19 cellular contexts compared by ENCODE assay signal in genomic region chr7:81514546-81514945, GRCh38.
DNase-seq lines count a peak whose midpoint lies in the region; ATAC-seq, FAIRE-seq and TF ChIP-seq lines count a peak whose summit lies in the region.
"Had no signal": no experiment of that assay in that cellular context is flagged by ENCODE, and none has a peak within 500 bp of the region (broad histone marks: within the 10 kb centered on the region; RNA-seq: fewer than 3 reads in every experiment).

No MANE protein-coding gene starts in this region.

- H3K18ac ChIP-seq in trophoblast cell (ENCODE audit: low read length), result no peak overlapping the region

- H3K14ac ChIP-seq in trophoblast cell (ENCODE audit: low read length), result no peak overlapping the region

- no peaks in the 10 kb centered on the region for H3K79me1 ChIP-seq in trophoblast cell (ENCODE audit: low read length)

- no peaks in the 10 kb centered on the region for H4K20me1 ChIP-seq in PC-3 (ENCODE audit: low read length)
- no peaks in the 10 kb centered on the region for H4K20me1 ChIP-seq in endothelial cell of umbilical vein (replicated peaks; ENCODE audit: control insufficient read depth, extremely low read depth, insufficient read depth, low read length)
- no peaks in the 10 kb centered on the region for H4K20me1 ChIP-seq in GM23338 (replicated peaks; ENCODE audit: insufficient read depth)
- H4K20me1 ChIP-seq: BLaER1 treated with 17β-estradiol and CSF1 and Interleukin-3, amounts not matched to agents 10 nM and 100 nM had no signal

- DNase-seq in EH (ENCODE audit: low read depth), result peak; percentile 77
- peak; percentile 19 for DNase-seq in PC-3
- no peak for DNase-seq in endothelial cell of umbilical vein (ENCODE audit: low read depth, low spot score)
- DNase-seq in trophoblast cell, result peak; percentile 5 to 20
- DNase-seq in CD4-positive, alpha-beta memory T cell, result no peak
- no peak for DNase-seq in NCI-H128 (lab: John Stamatoyannopoulos, UW; ENCODE audit: unreplicated experiment)
- no peak for DNase-seq in GM23338 (ENCODE audit: low spot score)
- no peak for DNase-seq in RPMI8226
- DNase-seq: 8988T; Caco-2; CD4-positive, CD25-positive, alpha-beta regulatory T cell; GDM1; GOT3; H7 had no signal

- H3K36me3 Mint-ChIP-seq in CD4-positive, alpha-beta memory T cell, result no peaks in the 10 kb centered on the region
- no peaks in the 10 kb centered on the region for H3K36me3 Mint-ChIP-seq in GM23338 (ENCODE audit: low read depth)
- H3K36me3 Mint-ChIP-seq: CD4-positive, CD25-positive, alpha-beta regulatory T cell had no signal

- H3K4me3 ChIP-seq in PC-3 (ENCODE audit: low read length) (no peak overlapping the region), endothelial cell of umbilical vein (replicated peaks in 1 of 3; ENCODE audit: insufficient read depth in 1 of 3, low read depth in 1 of 3, low read length in 3 of 3) (no peak overlapping the region), trophoblast cell (ENCODE audit: low read depth, low read length) (no peak overlapping the region), GM23338 (no peak overlapping the region)
- no peak overlapping the region for H3K4me3 ChIP-seq in CD4-positive, alpha-beta memory T cell (ENCODE audit: low read length in 2 of 2)
- H3K4me3 ChIP-seq: BLaER1 treated with 17β-estradiol and CSF1 and Interleukin-3, amounts not matched to agents 10 nM and 100 nM had no signal

- H3K9me2 ChIP-seq in PC-3 (replicated peaks; ENCODE audit: low read length) (no peaks in the 10 kb centered on the region), GM23338 (ENCODE audit: insufficient read depth) (no peaks in the 10 kb centered on the region)

- peaks cover 2 to 19% (median 6%) of the 10 kb centered on the region in 8 donors for H3K9me3 Mint-ChIP-seq in CD4-positive, alpha-beta memory T cell
- H3K9me3 Mint-ChIP-seq in GM23338, result no peaks in the 10 kb centered on the region; the same call in 2 of the 3 replicates

- H3K36me3 ChIP-seq in PC-3 (ENCODE audit: low read depth, low read length), result no peaks in the 10 kb centered on the region
- H3K36me3 ChIP-seq in endothelial cell of umbilical vein (ENCODE audit: control insufficient read depth in 2 of 2, extremely low read depth in 1 of 2, insufficient read depth in 2 of 2, low read length in 2 of 2), result no peaks in the 10 kb centered on the region
- H3K36me3 ChIP-seq in trophoblast cell (ENCODE audit: control insufficient read depth in 1 of 2, insufficient read depth in 2 of 2, low read length in 2 of 2), result no peaks in the 10 kb centered on the region
- H3K36me3 ChIP-seq in CD4-positive, alpha-beta memory T cell (ENCODE audit: insufficient read depth, low read length), result no peaks in the 10 kb centered on the region
- no peaks in the 10 kb centered on the region for H3K36me3 ChIP-seq in GM23338 (ENCODE audit: insufficient read depth)
- H3K36me3 ChIP-seq: BLaER1 treated with 17β-estradiol and CSF1 and Interleukin-3, amounts not matched to agents 10 nM and 100 nM had no signal

- intact Hi-C loops in PC-3 (cut with micrococcal nuclease), result no loop called here
- intact Hi-C loops in endothelial cell of umbilical vein (cut with micrococcal nuclease), result loop anchor here (10.0 kb wide), 1 partner anchor 110 kb away; no protein-coding TSS in a partner anchor
- intact Hi-C loops in CD4-positive, alpha-beta memory T cell (cut with micrococcal nuclease), result no loop called here

- no peaks in the 10 kb centered on the region for H3K4me1 Mint-ChIP-seq in CD4-positive, alpha-beta memory T cell
- H3K4me1 Mint-ChIP-seq in GM23338, result peaks cover 3% of the 10 kb centered on the region; the same call in 1 of the 3 replicates
- H3K4me1 Mint-ChIP-seq: CD4-positive, CD25-positive, alpha-beta regulatory T cell had no signal

- H3K9ac ChIP-seq in PC-3 (ENCODE audit: low read length) (peak overlapping the region; percentile 14; the same call in 1 of the 2 replicates), endothelial cell of umbilical vein (replicated peaks; ENCODE audit: extremely low read depth, insufficient read depth, low read length) (no peak overlapping the region), trophoblast cell (ENCODE audit: low read length) (no peak overlapping the region)
- H3K9ac ChIP-seq: BLaER1 treated with 17β-estradiol and CSF1 and Interleukin-3, amounts not matched to agents 10 nM and 100 nM had no signal

- CTCF ChIA-PET in PC-3 (lab: Charles Lee), result no interaction called here
- CTCF ChIA-PET in endothelial cell of umbilical vein (lab: Charles Lee), result interaction anchor here (1.6 kb wide), 1 partner anchor 13 kb away, joined by 4 read pairs; no protein-coding TSS in a partner anchor
- CTCF ChIA-PET in CD4-positive, alpha-beta memory T cell (lab: Charles Lee; ENCODE audit: partially characterized antibody), result no interaction called here

- no peaks in the 10 kb centered on the region for H3F3A ChIP-seq in PC-3 (ENCODE audit: low read length, unreplicated experiment)
- H3F3A ChIP-seq in GM23338 (replicated peaks; ENCODE audit: low read depth), result no peaks in the 10 kb centered on the region

- BruUV-seq in PC-3 (replicated peaks; lab: Mats Ljungman, UMichigan) (no TSS peak), endothelial cell of umbilical vein (replicated peaks; lab: Mats Ljungman, UMichigan) (no TSS peak)

- no peak overlapping the region for H4K8ac ChIP-seq in trophoblast cell (ENCODE audit: low read depth, low read length)

- TF ChIP-seq POLR2A in endothelial cell of umbilical vein (IDR thresholded peaks at IDR 0.05; ENCODE audit: low read depth, low read length), result no peak

- H3K23ac ChIP-seq in trophoblast cell (ENCODE audit: low read length), result no peak overlapping the region

- H3K4me2 ChIP-seq in PC-3 (ENCODE audit: low read length), result no peak overlapping the region
- H3K4me2 ChIP-seq in endothelial cell of umbilical vein (ENCODE audit: insufficient read depth, low read length), result no peak overlapping the region
- H3K4me2 ChIP-seq in trophoblast cell (ENCODE audit: low read length), result no peak overlapping the region
- no peak overlapping the region for H3K4me2 ChIP-seq in GM23338
- H3K4me2 ChIP-seq: BLaER1 treated with 17β-estradiol and CSF1 and Interleukin-3, amounts not matched to agents 10 nM and 100 nM had no signal

- peak; percentile 18 for FAIRE-seq in endothelial cell of umbilical vein (lab: Jason Lieb, UNC)
- FAIRE-seq: D721Med, GM12892, GM18507 had no signal

- H3K4ac ChIP-seq in trophoblast cell (ENCODE audit: low read depth, low read length), result no peak overlapping the region

- no peak overlapping the region for H4K91ac ChIP-seq in trophoblast cell (ENCODE audit: low read depth, low read length)

- H4K12ac ChIP-seq in trophoblast cell (ENCODE audit: low read depth, low read length), result no peak overlapping the region

- WGBS in trophoblast cell (ENCODE audit: extremely low coverage, insufficient coverage, insufficient read length), result no CpG with 5 or more reads among the region's 3 CpGs

- H2AFZ ChIP-seq in PC-3 (ENCODE audit: low read length) (no peak overlapping the region), endothelial cell of umbilical vein (ENCODE audit: low read depth, low read length) (no peak overlapping the region), trophoblast cell (ENCODE audit: insufficient read depth, low read length, poor library complexity) (no peak overlapping the region), GM23338 (no peak overlapping the region)

- H3K4me1 ChIP-seq in PC-3 (ENCODE audit: insufficient read depth, low read length) (peaks cover 28% of the 10 kb centered on the region), endothelial cell of umbilical vein (ENCODE audit: control insufficient read depth, extremely low read depth, insufficient read depth, low read length) (peaks cover 12% of the 10 kb centered on the region), trophoblast cell (ENCODE audit: control insufficient read depth in 1 of 2, insufficient read depth in 2 of 2, low read length in 2 of 2) (no peaks in the 10 kb centered on the region), GM23338 (ENCODE audit: insufficient read depth) (no peaks in the 10 kb centered on the region)
- no peaks in the 10 kb centered on the region for H3K4me1 ChIP-seq in CD4-positive, alpha-beta memory T cell (ENCODE audit: insufficient read depth, low read length)
- H3K4me1 ChIP-seq: BLaER1 treated with 17β-estradiol and CSF1 and Interleukin-3, amounts not matched to agents 10 nM and 100 nM; Caco-2 had no signal

- TF ChIP-seq CTCF in PC-3 (conservative IDR thresholded peaks at IDR 0.05; ENCODE audit: low read depth, low read length) (no peak), endothelial cell of umbilical vein (IDR thresholded peaks at IDR 0.05; ENCODE audit: extremely low read depth in 1 of 2, insufficient read depth in 1 of 2, low read depth in 1 of 2, low read length in 2 of 2) (no peak), GM23338 (conservative IDR thresholded peaks at IDR 0.05; ENCODE audit: low read depth in 2 of 2) (no peak)

- H2BK12ac ChIP-seq in trophoblast cell (ENCODE audit: low read length), result no peak overlapping the region

- H2AK5ac ChIP-seq in trophoblast cell (ENCODE audit: low read length), result no peak overlapping the region

- dilution Hi-C loops in endothelial cell of umbilical vein (cut with MboI; ENCODE audit: extremely low pct_ligation_motif_present, low sequenced_read_pairs), result loop anchor here (25.0 kb wide), 1 partner anchor 248 kb away; the partner anchor contains the start of gene HGF

- no peak overlapping the region for H3K27ac Mint-ChIP-seq in CD4-positive, alpha-beta memory T cell
- H3K27ac Mint-ChIP-seq in GM23338, result no peak overlapping the region
- H3K27ac Mint-ChIP-seq: CD4-positive, CD25-positive, alpha-beta regulatory T cell had no signal

- H3K27ac ChIP-seq in PC-3 (ENCODE audit: low read length) (peak overlapping the region; percentile 50), endothelial cell of umbilical vein (ENCODE audit: insufficient read depth, low read depth, low read length) (no peak overlapping the region), trophoblast cell (ENCODE audit: low read depth, low read length) (no peak overlapping the region), GM23338 (ENCODE audit: low read depth) (no peak overlapping the region)
- H3K27ac ChIP-seq in CD4-positive, alpha-beta memory T cell (ENCODE audit: low read depth, low read length), result no peak overlapping the region
- H3K27ac ChIP-seq: BLaER1 treated with 17β-estradiol and CSF1 and Interleukin-3, amounts not matched to agents 10 nM and 100 nM had no signal

- H3K9me3 ChIP-seq in PC-3 (ENCODE audit: low read length), result no peaks in the 10 kb centered on the region
- no peaks in the 10 kb centered on the region for H3K9me3 ChIP-seq in endothelial cell of umbilical vein (replicated peaks; ENCODE audit: control insufficient read depth, insufficient read depth, low read length)
- no peaks in the 10 kb centered on the region for H3K9me3 ChIP-seq in trophoblast cell (ENCODE audit: insufficient read depth, low read depth, low read length)
- H3K9me3 ChIP-seq in CD4-positive, alpha-beta memory T cell (ENCODE audit: control insufficient read depth in 1 of 2, low read length in 2 of 2), result no peaks in the 10 kb centered on the region
- H3K9me3 ChIP-seq: BLaER1 treated with 17β-estradiol and CSF1 and Interleukin-3, amounts not matched to agents 10 nM and 100 nM; Caco-2 had no signal

- H3K79me2 ChIP-seq in PC-3 (ENCODE audit: low read length) (no peaks in the 10 kb centered on the region), endothelial cell of umbilical vein (ENCODE audit: control insufficient read depth, insufficient read depth, low read length) (no peaks in the 10 kb centered on the region), trophoblast cell (ENCODE audit: control insufficient read depth, insufficient read depth, low read length, poor library complexity) (no peaks in the 10 kb centered on the region), GM23338 (replicated peaks; ENCODE audit: insufficient read depth) (no peaks in the 10 kb centered on the region)

- peak; percentile 74 for ATAC-seq in PC-3
- ATAC-seq in GM23338, result no peak
- ATAC-seq: HCT116 had no signal

- H3K4me3 Mint-ChIP-seq in CD4-positive, alpha-beta memory T cell, result no peak overlapping the region
- no peak overlapping the region for H3K4me3 Mint-ChIP-seq in GM23338
- H3K4me3 Mint-ChIP-seq: CD4-positive, CD25-positive, alpha-beta regulatory T cell had no signal

- no peaks in the 10 kb centered on the region for H3K27me3 Mint-ChIP-seq in CD4-positive, alpha-beta memory T cell
- H3K27me3 Mint-ChIP-seq in GM23338 (ENCODE audit: insufficient read depth, low read depth, poor library complexity), result no peaks in the 10 kb centered on the region
- H3K27me3 Mint-ChIP-seq: CD4-positive, CD25-positive, alpha-beta regulatory T cell had no signal

- POLR2A ChIA-PET in PC-3 (lab: Charles Lee; ENCODE audit: unreplicated experiment), result no interaction called here
- POLR2A ChIA-PET in endothelial cell of umbilical vein (lab: Charles Lee), result no interaction called here
- POLR2A ChIA-PET in CD4-positive, alpha-beta memory T cell (lab: Charles Lee; ENCODE audit: partially characterized antibody), result no interaction called here

- H3K27me3 ChIP-seq in PC-3 (ENCODE audit: low read length) (no peaks in the 10 kb centered on the region), endothelial cell of umbilical vein (ENCODE audit: control insufficient read depth in 2 of 2, insufficient read depth in 2 of 2, low read length in 2 of 2) (no peaks in the 10 kb centered on the region), trophoblast cell (ENCODE audit: insufficient read depth, low read length) (no peaks in the 10 kb centered on the region), GM23338 (ENCODE audit: insufficient read depth) (no peaks in the 10 kb centered on the region)
- no peaks in the 10 kb centered on the region for H3K27me3 ChIP-seq in CD4-positive, alpha-beta memory T cell (ENCODE audit: insufficient read depth, low read length)
- H3K27me3 ChIP-seq: BLaER1 treated with 17β-estradiol and CSF1 and Interleukin-3, amounts not matched to agents 10 nM and 100 nM had no signal

- no peaks in the 10 kb centered on the region for H3K9me1 ChIP-seq in endothelial cell of umbilical vein (replicated peaks; ENCODE audit: control insufficient read depth, extremely low read depth, insufficient read depth, low read length)

- no peak overlapping the region for H2BK5ac ChIP-seq in trophoblast cell (ENCODE audit: low read depth, low read length, poor library complexity)

- no peak overlapping the region for H2BK120ac ChIP-seq in trophoblast cell (ENCODE audit: insufficient read depth, low read length, poor library complexity)

Comparison
In these comparisons a context has a peak if more than half of its experiments do, and no peak if none do; other contexts are left out.
1. DNase-seq: peak in EH (single experiment), PC-3 (single experiment) and trophoblast cell (2 of 2); none in endothelial cell of umbilical vein (single experiment), CD4-positive, alpha-beta memory T cell (0 of 5), NCI-H128 (single experiment), GM23338 (single experiment) and RPMI8226 (single experiment).